ENCODE assay signal across 15 cellular contexts in the genomic region with DNA sequence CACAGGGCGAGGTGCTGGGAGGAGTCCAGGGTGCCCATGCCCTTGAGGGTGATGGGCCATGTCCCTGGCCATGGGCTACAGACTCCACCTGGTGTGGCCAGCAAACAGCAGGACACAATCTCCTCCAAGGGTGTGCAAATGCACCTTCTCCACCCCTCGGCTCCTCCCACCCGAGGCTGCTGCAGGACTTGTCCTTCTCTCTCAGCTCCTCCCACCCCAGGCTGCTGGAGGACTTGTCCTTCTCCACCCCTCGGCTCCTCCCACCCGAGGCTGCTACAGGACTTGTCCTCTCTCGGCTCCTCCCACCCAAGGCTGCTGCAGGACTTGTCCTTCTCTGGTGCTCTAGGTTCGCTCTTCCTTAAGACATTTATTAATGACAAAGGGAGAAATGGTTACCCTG. TPM values are rescaled to one million over a fixed set of nuclear protein-coding genes. Genes with fewer than 3 reads are reported as not detected.
DNase-seq lines count a peak whose midpoint lies in the region; ATAC-seq and TF ChIP-seq lines count a peak whose summit lies in the region.
"Had no signal": no experiment of that assay in that cellular context is flagged by ENCODE, and none has a peak within 500 bp of the region (broad histone marks: within the 10 kb centered on the region; RNA-seq: fewer than 3 reads in every experiment).

No MANE protein-coding gene starts in this region.

- no peak overlapping the region for H3K27ac Mint-ChIP-seq in endodermal cell
- no peak overlapping the region for H3K27ac Mint-ChIP-seq in activated T-cell treated with anti-CD3 and anti-CD28 coated beads, Interleukin-2, amount 50 U/mL, for 24 hours
- H3K27ac Mint-ChIP-seq: activated T-cell treated with anti-CD3 and anti-CD28 coated beads, Interleukin-2, amount 50 U/mL, for 72 hours had no signal

- TF ChIP-seq CTCF in endodermal cell (conservative IDR thresholded peaks at IDR 0.05) (no peak), prostate gland (IDR thresholded peaks at IDR 0.05) (no peak)

- no peak for ATAC-seq in stimulated activated naive CD8-positive, alpha-beta T cell treated with anti-CD3 and anti-CD28 coated beads, Interleukin-15, Interleukin-2, amounts not matched to agents 100 U/mL and 50 U/mL, for 24 hours
- ATAC-seq: activated T-cell treated with anti-CD3 and anti-CD28 coated beads, Interleukin-2, amount 50 U/mL, for 72 hours had no signal

- H3K36me3 Mint-ChIP-seq in endodermal cell (ENCODE audit: low read depth): no peaks in the 10 kb centered on the region
- no peaks in the 10 kb centered on the region for H3K36me3 Mint-ChIP-seq in activated T-cell treated with anti-CD3 and anti-CD28 coated beads, Interleukin-2, amount 50 U/mL, for 24 hours (ENCODE audit: low read depth)

- WGBS in endodermal cell (ENCODE audit: insufficient coverage in 1 of 2, insufficient read length in 1 of 2), 2 experiments: 56 to 84% methylated on average over 5 to 7 of the region's 7 CpGs
- 42% methylated on average over 7 of the region's 7 CpGs for WGBS in prostate gland

- no peak overlapping the region for H3K27ac ChIP-seq in endodermal cell (ENCODE audit: low read depth, low read length)
- no peak overlapping the region for H3K27ac ChIP-seq in prostate gland
- H3K27ac ChIP-seq: brain microvascular endothelial cell, PC-9 had no signal

- H3K9me3 ChIP-seq in MG63 (no peaks in the 10 kb centered on the region), endodermal cell (ENCODE audit: control insufficient read depth, low read length) (no peaks in the 10 kb centered on the region), prostate gland (no peaks in the 10 kb centered on the region)

- peaks cover 31% of the 10 kb centered on the region for H3K9me3 Mint-ChIP-seq in endodermal cell
- H3K9me3 Mint-ChIP-seq in activated T-cell treated with anti-CD3 and anti-CD28 coated beads, Interleukin-2, amount 50 U/mL, for 24 hours: peaks cover 21% of the 10 kb centered on the region

- H3K4me3 ChIP-seq in MG63 (no peak overlapping the region), endodermal cell (ENCODE audit: low read length) (no peak overlapping the region), prostate gland (no peak overlapping the region)
- H3K4me3 ChIP-seq: PC-9 had no signal

- intact Hi-C loops in prostate gland (cut with DNase I): no loop called here

- no peak for TF ChIP-seq POLR2A in prostate gland (IDR thresholded peaks at IDR 0.05)

- DNase-seq in NCI-H526 (lab: John Stamatoyannopoulos, UW): peak; percentile 51 to 69
- no peak for DNase-seq in NCI-H526 treated with DMSO at 0.1 percent for 48 hours (lab: John Stamatoyannopoulos, UW)
- peak; percentile 50 for DNase-seq in MG63
- peak; percentile 94 for DNase-seq in endodermal cell
- peak; percentile 16 for DNase-seq in prostate gland (ENCODE audit: low spot score)
- no peak for DNase-seq in activated T-cell treated with anti-CD3 and anti-CD28 coated beads, Interleukin-2, amount 50 U/mL, for 24 hours
- no peak for DNase-seq in NCI-H2227 treated with DMSO at 0.1 percent for 48 hours (lab: John Stamatoyannopoulos, UW)
- no peak for DNase-seq in stimulated activated naive CD8-positive, alpha-beta T cell treated with anti-CD3 and anti-CD28 coated beads, Interleukin-15, Interleukin-2, amounts not matched to agents 100 U/mL and 50 U/mL, for 24 hours
- DNase-seq: 8988T; activated T-cell treated with anti-CD3 and anti-CD28 coated beads, Interleukin-2, amount 50 U/mL, for 72 hours; brain microvascular endothelial cell; occipital lobe; PC-9; stimulated activated naive CD4-positive, alpha-beta T cell treated with Interleukin-2 at 50 U/mL for 16 hours had no signal

- H3K4me1 ChIP-seq in endodermal cell (ENCODE audit: control insufficient read depth, insufficient read depth, low read length) (no peaks in the 10 kb centered on the region), prostate gland (replicated peaks) (no peaks in the 10 kb centered on the region)

- no peak overlapping the region for H3K4me3 Mint-ChIP-seq in endodermal cell
- no peak overlapping the region for H3K4me3 Mint-ChIP-seq in activated T-cell treated with anti-CD3 and anti-CD28 coated beads, Interleukin-2, amount 50 U/mL, for 24 hours
- H3K4me3 Mint-ChIP-seq: activated T-cell treated with anti-CD3 and anti-CD28 coated beads, Interleukin-2, amount 50 U/mL, for 72 hours had no signal

- no peak overlapping the region for H3K9ac ChIP-seq in endodermal cell (ENCODE audit: extremely low read depth, low read length, poor library complexity, severe bottlenecking)

- H3K27me3 ChIP-seq in MG63: no peaks in the 10 kb centered on the region
- no peaks in the 10 kb centered on the region for H3K27me3 ChIP-seq in endodermal cell (ENCODE audit: control insufficient read depth, insufficient read depth, low read length, poor library complexity, severe bottlenecking)
- no peaks in the 10 kb centered on the region for H3K27me3 ChIP-seq in prostate gland (replicated peaks; ENCODE audit: insufficient read depth)
- H3K27me3 ChIP-seq: brain microvascular endothelial cell had no signal

- H3K4me1 Mint-ChIP-seq in endodermal cell: peaks cover 2% of the 10 kb centered on the region
- no peaks in the 10 kb centered on the region for H3K4me1 Mint-ChIP-seq in activated T-cell treated with anti-CD3 and anti-CD28 coated beads, Interleukin-2, amount 50 U/mL, for 24 hours (ENCODE audit: low read depth)

- H3K36me3 ChIP-seq in MG63 (no peaks in the 10 kb centered on the region), endodermal cell (ENCODE audit: control insufficient read depth, insufficient read depth, low read length) (no peaks in the 10 kb centered on the region), prostate gland (no peaks in the 10 kb centered on the region)
- H3K36me3 ChIP-seq: brain microvascular endothelial cell had no signal

- no peaks in the 10 kb centered on the region for H3K27me3 Mint-ChIP-seq in endodermal cell (ENCODE audit: insufficient read depth)
- peaks cover 41% of the 10 kb centered on the region for H3K27me3 Mint-ChIP-seq in activated T-cell treated with anti-CD3 and anti-CD28 coated beads, Interleukin-2, amount 50 U/mL, for 24 hours

RNA-seq across cellular contexts. Expression of gene SNTG2, which starts 57.3 kb away (rescaled TPM):
- total RNA-seq in MG63 (2014; rRNA removed; shearing (Covaris generic); ENCODE audit: low replicate concordance): not detected in 2 replicates
- total RNA-seq in endodermal cell: 10 to 100 TPM in 1 of 2 donors, 1 to 10 TPM in 1; 4.1 to 11.9 TPM
- polyA plus RNA-seq in endodermal cell (2013, experiment 1 of 2): 1.9 TPM
- polyA plus RNA-seq in endodermal cell (2013, experiment 2 of 2): 1.2 TPM
- 1 to 10 TPM; 2.0 to 5.0 TPM for total RNA-seq in prostate gland
- total RNA-seq: PC-9 had no signal
- polyA plus RNA-seq: keratinocyte had no signal

Comparison
In these comparisons a context has a peak if more than half of its experiments do, and no peak if none do; other contexts are left out.
1. DNase-seq: peak in NCI-H526 (2 of 2), MG63 (single experiment), endodermal cell (single experiment) and prostate gland (single experiment); none in NCI-H526 treated with DMSO at 0.1 percent for 48 hours (single experiment), activated T-cell treated with anti-CD3 and anti-CD28 coated beads, Interleukin-2, amount 50 U/mL, for 24 hours (single experiment), NCI-H2227 treated with DMSO at 0.1 percent for 48 hours (single experiment) and stimulated activated naive CD8-positive, alpha-beta T cell treated with anti-CD3 and anti-CD28 coated beads, Interleukin-15, Interleukin-2, amounts not matched to agents 100 U/mL and 50 U/mL, for 24 hours (single experiment).